8 cellular contexts compared by ENCODE assay signal in genomic region chr2:225040862-225041209, GRCh38. TPM values are rescaled to one million over a fixed set of nuclear protein-coding genes. Genes with fewer than 3 reads are reported as not detected.
DNase-seq lines count a peak whose midpoint lies in the region; ATAC-seq and TF ChIP-seq lines count a peak whose summit lies in the region.

No MANE protein-coding gene starts in this region.

- TF ChIP-seq CTCF in RWPE1 (conservative IDR thresholded peaks at IDR 0.05; ENCODE audit: low read depth), result no peak

- POLR2A ChIA-PET in RWPE1 (lab: Yijun Ruan, JAX; ENCODE audit: low non-redundant PET), result no interaction called here

- H3K27ac ChIP-seq in RWPE1 (peak overlapping the region; percentile 24), caudate nucleus (ENCODE audit: low read depth, low read length) (peak overlapping the region; percentile 86), temporal lobe (ENCODE audit: low read depth, low read length) (peak overlapping the region; percentile 95)

- CTCF ChIA-PET in RWPE1 (lab: Yijun Ruan, JAX), result no interaction called here

- ATAC-seq in GM18499 (IDR thresholded peaks at IDR 0.05; ENCODE audit: insufficient read depth, unreplicated experiment), result peak; percentile 11
- ATAC-seq in HG02678 (IDR thresholded peaks at IDR 0.05; ENCODE audit: unreplicated experiment), result peak; percentile 19

- DNase-seq in RWPE1 (ENCODE audit: low spot score) (no peak), caudate nucleus (lab: John Stamatoyannopoulos, UW) (peak in 33 of 61 donors; percentile 17 to 80 (median 55)), midbrain (lab: John Stamatoyannopoulos, UW) (peak; percentile 72), NCI-H510A (lab: John Stamatoyannopoulos, UW) (no peak), UCSD-AML1 (lab: John Stamatoyannopoulos, UW; ENCODE audit: unreplicated experiment) (no peak)

RNA-seq across cellular contexts. Expression of gene DOCK10, which starts 1.4 kb away (rescaled TPM):
- total RNA-seq in temporal lobe, result 10.1 TPM

Comparison
In these comparisons a context has a peak if more than half of its experiments do, and no peak if none do; other contexts are left out.
1. DNase-seq: peak in caudate nucleus (33 of 61) and midbrain (single experiment); none in RWPE1 (single experiment), NCI-H510A (single experiment) and UCSD-AML1 (single experiment).
2. H3K27ac ChIP-seq: peak in every context shown above with its lines; median percentile 95 in temporal lobe; 86 in caudate nucleus; 24 in RWPE1.